28 cellular contexts compared by ENCODE assay signal in the genomic region with DNA sequence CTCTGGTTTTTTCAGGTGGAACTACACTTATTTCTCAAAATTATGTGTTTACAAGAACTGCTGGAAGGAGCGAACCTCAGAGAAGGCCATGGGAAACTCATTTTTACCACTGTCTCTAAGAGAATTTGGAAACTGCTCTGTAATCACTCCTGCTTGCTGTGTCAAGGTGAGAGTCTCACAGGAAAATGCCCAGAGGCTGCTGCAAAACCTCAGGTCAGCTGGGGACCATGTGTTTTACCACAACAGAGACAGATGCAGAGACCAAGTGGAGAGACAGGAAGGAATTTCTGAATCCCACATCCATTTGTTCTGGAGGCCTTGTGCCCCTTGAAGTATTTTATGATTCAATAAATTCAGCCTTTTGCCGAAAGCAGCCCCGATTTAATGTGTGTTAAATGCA.
"Had no signal": no experiment of that assay in that cellular context is flagged by ENCODE, and none has a peak within 500 bp of the region (broad histone marks: within the 10 kb centered on the region; RNA-seq: fewer than 3 reads in every experiment).

No MANE protein-coding gene starts in this region.

- H3K27me3 ChIP-seq: ascending aorta, body of pancreas, breast epithelium, Peyer's patch had no signal

- H3K4me1 ChIP-seq: ascending aorta, body of pancreas, breast epithelium, Peyer's patch had no signal

- FAIRE-seq: TTC549 had no signal

- H3K4me2 ChIP-seq: KMS-11 had no signal

- H3K9ac ChIP-seq: KMS-11 had no signal

- H3K36me3 ChIP-seq: ascending aorta, breast epithelium, Peyer's patch had no signal

- DNase-seq: activated CD4-positive, alpha-beta T cell treated with anti-CD3 and anti-CD28 coated beads, Interleukin-2, amount 10 ng/mL, durations not matched to agents 24 days and 14 days; activated CD4-positive, alpha-beta T cell treated with anti-CD3 and anti-CD28 coated beads, Interleukin-2, amount 50 U/mL, for 4 hours; activated CD8-positive, alpha-beta T cell treated with anti-CD3 and anti-CD28 coated beads for 36 hours; activated gamma-delta T cell; activated naive CD4-positive, alpha-beta T cell treated with Interleukin-2 at 50 U/mL for 16 hours; activated naive CD8-positive, alpha-beta T cell treated with anti-CD3 and anti-CD28 coated beads, Interleukin-2, amount 10 ng/mL, durations not matched to agents 7 days and 5 days; activated T-cell treated with anti-CD3 and anti-CD28 coated beads, Interleukin-2, amount 50 U/mL, for 24 hours; amygdala; body of pancreas; caudate nucleus; cerebellar nuclear complex; NCI-H1105; NCI-H1436; NCI-H1694; NCI-H1930; NCI-H2081 treated with DMSO at 0.1 percent for 48 hours; NCI-H226; NCI-H446 treated with DMSO at 0.1 percent for 48 hours; NCI-H524; NCI-H69; NCI-H82; Peyer's patch had no signal

- H3K4me3 ChIP-seq: ascending aorta, body of pancreas, breast epithelium, Peyer's patch, SK-N-MC had no signal

- H3K27ac ChIP-seq: ascending aorta, body of pancreas, breast epithelium, KMS-11, Peyer's patch, RWPE1, SK-N-MC had no signal

- H3K9me3 ChIP-seq: ascending aorta, body of pancreas, breast epithelium, Peyer's patch had no signal
